Comparison of ENCODE assay signal across 3 cellular contexts in genomic region chr6:157307661-157308060, GRCh38.
A peak's percentile ranks its signal among the peaks of the same experiment; 100 is the strongest.
TF ChIP-seq lines count a peak whose summit lies in the region.

No MANE protein-coding gene starts in this region.

TF ChIP-seq in HepG2, 621 proteins besides CTCF, POLR2A, EP300 and RAD21:
- TF ChIP-seq REXO4 (CRISPR knock-in tag; IDR thresholded peaks at IDR 0.05; ENCODE audit: borderline replicate concordance), result no peak
- TF ChIP-seq MAFF (IDR thresholded peaks at IDR 0.05; ENCODE audit: low read depth, low read length), result peak; percentile 23; the same call in 1 of the 2 replicates
- no peak for TF ChIP-seq TMF1 (CRISPR knock-in tag; IDR thresholded peaks at IDR 0.05; ENCODE audit: low read depth)
- TF ChIP-seq ZNF766 (CRISPR knock-in tag; IDR thresholded peaks at IDR 0.05; ENCODE audit: borderline replicate concordance), result no peak
- TF ChIP-seq MAFK (conservative IDR thresholded peaks at IDR 0.05 in 1 of 2, IDR thresholded peaks at IDR 0.05 in 1 of 2; ENCODE audit: low read length in 2 of 2), result peak; percentile 62 to 70; a peak in 3 of 4 replicates

TF ChIP-seq in IMR-90, 13 proteins besides CTCF, POLR2A, EP300 and RAD21:
- TF ChIP-seq USF2 (IDR thresholded peaks at IDR 0.05; ENCODE audit: low read depth, low read length) (no peak), MAFK (IDR thresholded peaks at IDR 0.05; ENCODE audit: low read depth, low read length) (0 out of 2 replicates have a peak, but pooled peaks have one; percentile 4)
TF ChIP-seq in IMR-90: peak in this region for 1.

TF ChIP-seq in K562, 482 proteins besides CTCF, POLR2A, EP300 and RAD21:
- TF ChIP-seq ZNF316 (IDR thresholded peaks at IDR 0.05), result peak; percentile 60
- TF ChIP-seq, protein P1, sequence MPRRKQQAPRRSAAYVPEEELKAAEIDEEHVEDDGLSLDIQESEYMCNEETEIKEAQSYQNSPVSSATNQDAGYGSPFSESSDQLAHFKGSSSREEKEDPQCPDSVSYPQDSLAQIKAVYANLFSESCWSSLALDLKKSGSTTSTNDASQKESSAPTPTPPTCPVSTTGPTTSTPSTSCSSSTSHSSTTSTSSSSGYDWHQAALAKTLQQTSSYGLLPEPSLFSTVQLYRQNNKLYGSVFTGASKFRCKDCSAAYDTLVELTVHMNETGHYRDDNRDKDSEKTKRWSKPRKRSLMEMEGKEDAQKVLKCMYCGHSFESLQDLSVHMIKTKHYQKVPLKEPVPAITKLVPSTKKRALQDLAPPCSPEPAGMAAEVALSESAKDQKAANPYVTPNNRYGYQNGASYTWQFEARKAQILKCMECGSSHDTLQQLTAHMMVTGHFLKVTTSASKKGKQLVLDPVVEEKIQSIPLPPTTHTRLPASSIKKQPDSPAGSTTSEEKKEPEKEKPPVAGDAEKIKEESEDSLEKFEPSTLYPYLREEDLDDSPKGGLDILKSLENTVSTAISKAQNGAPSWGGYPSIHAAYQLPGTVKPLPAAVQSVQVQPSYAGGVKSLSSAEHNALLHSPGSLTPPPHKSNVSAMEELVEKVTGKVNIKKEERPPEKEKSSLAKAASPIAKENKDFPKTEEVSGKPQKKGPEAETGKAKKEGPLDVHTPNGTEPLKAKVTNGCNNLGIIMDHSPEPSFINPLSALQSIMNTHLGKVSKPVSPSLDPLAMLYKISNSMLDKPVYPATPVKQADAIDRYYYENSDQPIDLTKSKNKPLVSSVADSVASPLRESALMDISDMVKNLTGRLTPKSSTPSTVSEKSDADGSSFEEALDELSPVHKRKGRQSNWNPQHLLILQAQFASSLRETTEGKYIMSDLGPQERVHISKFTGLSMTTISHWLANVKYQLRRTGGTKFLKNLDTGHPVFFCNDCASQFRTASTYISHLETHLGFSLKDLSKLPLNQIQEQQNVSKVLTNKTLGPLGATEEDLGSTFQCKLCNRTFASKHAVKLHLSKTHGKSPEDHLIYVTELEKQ (CRISPR knock-in tag; IDR thresholded peaks at IDR 0.05), result no peak
- peak; percentile 40 for TF ChIP-seq MAFG (tag; conservative IDR thresholded peaks at IDR 0.05)
- TF ChIP-seq MAFK (IDR thresholded peaks at IDR 0.05; ENCODE audit: low read length), result 0 out of 2 replicates have a peak, but pooled peaks have one; percentile 10
- TF ChIP-seq C11orf30 (IDR thresholded peaks at IDR 0.05; ENCODE audit: low read depth), result peak; percentile 56; the same call in 1 of the 2 replicates
- peak; percentile 44 for TF ChIP-seq MAFF (IDR thresholded peaks at IDR 0.05; ENCODE audit: low read length)
TF ChIP-seq in K562: peak in this region for 5.
